ENCODE assay signal across 12 cellular contexts in the genomic region with DNA sequence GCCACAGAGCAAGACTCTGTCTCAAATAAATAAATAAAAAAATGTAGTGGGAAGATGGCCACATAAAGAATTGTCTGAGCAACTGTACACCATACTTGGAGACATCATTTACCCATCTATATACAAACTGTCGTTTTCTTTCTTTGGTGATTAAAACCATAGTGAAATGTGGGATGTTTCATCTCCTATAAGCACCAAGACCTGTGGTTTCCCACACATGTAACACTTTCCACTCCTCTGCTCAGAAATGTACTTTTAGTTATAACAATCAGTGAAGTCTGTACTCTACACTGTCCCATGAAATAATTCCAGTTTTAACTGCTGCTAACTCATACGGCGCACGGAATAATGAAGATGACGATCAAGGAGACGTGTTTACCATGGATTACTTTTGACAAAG.
"Had no signal": no experiment of that assay in that cellular context is flagged by ENCODE, and none has a peak within 500 bp of the region (broad histone marks: within the 10 kb centered on the region; RNA-seq: fewer than 3 reads in every experiment).

No MANE protein-coding gene starts in this region.

- H3K4me3 ChIP-seq: lower lobe of right lung, right atrium auricular region, spleen, thyroid gland, upper lobe of right lung had no signal

- H3K27me3 Mint-ChIP-seq: activated CD4-positive, alpha-beta memory T cell treated with anti-CD3 and anti-CD28 coated beads for 36 hours; brain; dendritic cell treated with granulocyte-macrophage colony-stimulating factor and Interleukin-4, amounts not matched to agents 40 ng/mL and 50 ng/mL, for 4 days; naive thymus-derived CD4-positive, alpha-beta T cell; progenitor cell of endocrine pancreas had no signal

- H3K27ac Mint-ChIP-seq: activated CD4-positive, alpha-beta memory T cell treated with anti-CD3 and anti-CD28 coated beads for 36 hours; dendritic cell treated with granulocyte-macrophage colony-stimulating factor and Interleukin-4, amounts not matched to agents 40 ng/mL and 50 ng/mL, for 4 days; progenitor cell of endocrine pancreas had no signal

- H3K4me3 Mint-ChIP-seq: activated CD4-positive, alpha-beta memory T cell treated with anti-CD3 and anti-CD28 coated beads for 36 hours; brain; dendritic cell treated with granulocyte-macrophage colony-stimulating factor and Interleukin-4, amounts not matched to agents 40 ng/mL and 50 ng/mL, for 4 days; naive thymus-derived CD4-positive, alpha-beta T cell had no signal

- H3K4me1 Mint-ChIP-seq: brain had no signal

- H3K9me3 Mint-ChIP-seq: activated CD4-positive, alpha-beta memory T cell treated with anti-CD3 and anti-CD28 coated beads for 36 hours; brain; dendritic cell treated with granulocyte-macrophage colony-stimulating factor and Interleukin-4, amounts not matched to agents 40 ng/mL and 50 ng/mL, for 4 days; naive thymus-derived CD4-positive, alpha-beta T cell had no signal

- DNase-seq: activated CD4-positive, alpha-beta T cell treated with anti-CD3 and anti-CD28 coated beads for 1 hour; aorta; lower lobe of right lung; spleen; upper lobe of right lung had no signal
